13 cellular contexts compared by ENCODE assay signal in the genomic region with DNA sequence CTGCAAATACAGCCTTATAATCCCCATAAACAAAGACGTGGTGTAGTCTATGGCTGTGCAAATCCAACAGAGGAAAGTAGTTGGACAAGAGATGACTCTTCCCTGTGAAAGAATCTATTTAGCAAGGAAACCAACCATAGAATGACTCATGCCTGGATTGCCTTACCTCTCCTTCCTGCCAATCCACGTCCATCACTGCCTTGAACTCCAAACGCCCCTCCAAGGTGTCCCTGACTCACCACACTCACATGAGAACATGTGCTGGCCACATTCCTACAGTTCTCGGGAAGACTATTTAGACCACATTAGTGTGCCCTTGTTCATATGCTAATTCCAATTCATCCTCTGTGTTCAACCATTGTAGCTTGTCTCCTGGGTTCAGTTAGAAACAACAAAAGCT.
A peak's percentile ranks its signal among the peaks of the same experiment; 100 is the strongest.
DNase-seq lines count a peak whose midpoint lies in the region; ATAC-seq and TF ChIP-seq lines count a peak whose summit lies in the region.
"Had no signal": no experiment of that assay in that cellular context is flagged by ENCODE, and none has a peak within 500 bp of the region (broad histone marks: within the 10 kb centered on the region; RNA-seq: fewer than 3 reads in every experiment).

No MANE protein-coding gene starts in this region.

- H3K9me3 ChIP-seq in SJSA1 (replicated peaks) (no peaks in the 10 kb centered on the region), suprapubic skin (no peaks in the 10 kb centered on the region)
- H3K9me3 ChIP-seq: thoracic aorta had no signal

- H3K36me3 ChIP-seq in SJSA1 = no peaks in the 10 kb centered on the region
- no peaks in the 10 kb centered on the region for H3K36me3 ChIP-seq in suprapubic skin
- H3K36me3 ChIP-seq: thoracic aorta had no signal

- WGBS in suprapubic skin = 49% methylated on average over 4 of the region's 4 CpGs

- TF ChIP-seq CTCF in fibroblast of pulmonary artery (IDR thresholded peaks at IDR 0.05; ENCODE audit: low read length, missing control alignments) (no peak), suprapubic skin (IDR thresholded peaks at IDR 0.05) (no peak)

- TF ChIP-seq EP300 in suprapubic skin (IDR thresholded peaks at IDR 0.05) = no peak

- H3K4me3 ChIP-seq in SJSA1 (no peak overlapping the region), fibroblast of pulmonary artery (replicated peaks; ENCODE audit: low read depth, low read length) (no peak overlapping the region), suprapubic skin (no peak overlapping the region)
- H3K4me3 ChIP-seq: thoracic aorta had no signal

- DNase-seq in H4 (ENCODE audit: low spot score) (peak; percentile 92), SJSA1 (ENCODE audit: low read depth in 1 of 2, low spot score in 2 of 2) (peak; percentile 16 to 52), fibroblast of pulmonary artery (ENCODE audit: low read depth) (peak; percentile 87), suprapubic skin (ENCODE audit: low spot score in 2 of 2) (no peak), caudate nucleus (lab: John Stamatoyannopoulos, UW) (no peak), COR-L47 (lab: John Stamatoyannopoulos, UW) (no peak)
- no peak for DNase-seq in stimulated activated naive B cell treated with anti-CD40 and anti-IgM and Interleukin-4, amounts not matched to agents 10 μg/mL and 1 μg/mL and 100 μg/mL, for 72 hours
- DNase-seq: activated T-cell treated with anti-CD3 and anti-CD28 coated beads, Interleukin-2, amount 50 U/mL, for 1 hour; cerebellar nuclear complex; naive thymus-derived CD4-positive, alpha-beta T cell; stimulated activated CD4-positive, alpha-beta T cell treated with anti-CD3 and anti-CD28 coated beads, Interleukin-4, amount 100 ng/mL, for 4 hours had no signal

- peaks cover 5% of the 10 kb centered on the region; the same call in 1 of the 2 replicates for H3K4me1 ChIP-seq in SJSA1 (replicated peaks)
- no peaks in the 10 kb centered on the region for H3K4me1 ChIP-seq in suprapubic skin

- peaks cover 19 to 28% of the 10 kb centered on the region in 2 donors for H3K9me3 Mint-ChIP-seq in stimulated activated naive B cell treated with anti-CD40 and anti-IgM and Interleukin-4, amounts not matched to agents 10 μg/mL and 1 μg/mL and 100 μg/mL, for 72 hours

- ATAC-seq in stimulated activated naive B cell treated with anti-CD40 and anti-IgM and Interleukin-4, amounts not matched to agents 10 μg/mL and 1 μg/mL and 100 μg/mL, for 72 hours (replicated peaks) = no peak
- ATAC-seq: naive thymus-derived CD4-positive, alpha-beta T cell had no signal

- TF ChIP-seq POLR2A in suprapubic skin (IDR thresholded peaks at IDR 0.05) = no peak

- H3K27me3 ChIP-seq in SJSA1 (replicated peaks) = no peaks in the 10 kb centered on the region
- no peaks in the 10 kb centered on the region for H3K27me3 ChIP-seq in suprapubic skin

- H3K27ac Mint-ChIP-seq in stimulated activated naive B cell treated with anti-CD40 and anti-IgM and Interleukin-4, amounts not matched to agents 10 μg/mL and 1 μg/mL and 100 μg/mL, for 72 hours = no peak overlapping the region
- H3K27ac Mint-ChIP-seq: naive thymus-derived CD4-positive, alpha-beta T cell had no signal

- peaks cover 3 to 7% of the 10 kb centered on the region in 2 donors for H3K27me3 Mint-ChIP-seq in stimulated activated naive B cell treated with anti-CD40 and anti-IgM and Interleukin-4, amounts not matched to agents 10 μg/mL and 1 μg/mL and 100 μg/mL, for 72 hours
- H3K27me3 Mint-ChIP-seq: naive thymus-derived CD4-positive, alpha-beta T cell had no signal

- no peak overlapping the region for H3K4me3 Mint-ChIP-seq in stimulated activated naive B cell treated with anti-CD40 and anti-IgM and Interleukin-4, amounts not matched to agents 10 μg/mL and 1 μg/mL and 100 μg/mL, for 72 hours
- H3K4me3 Mint-ChIP-seq: naive thymus-derived CD4-positive, alpha-beta T cell had no signal

- no peaks in the 10 kb centered on the region for H3K36me3 Mint-ChIP-seq in stimulated activated naive B cell treated with anti-CD40 and anti-IgM and Interleukin-4, amounts not matched to agents 10 μg/mL and 1 μg/mL and 100 μg/mL, for 72 hours
- H3K36me3 Mint-ChIP-seq: naive thymus-derived CD4-positive, alpha-beta T cell had no signal

- peaks cover 10 to 13% of the 10 kb centered on the region in 2 donors for H3K4me1 Mint-ChIP-seq in stimulated activated naive B cell treated with anti-CD40 and anti-IgM and Interleukin-4, amounts not matched to agents 10 μg/mL and 1 μg/mL and 100 μg/mL, for 72 hours
- H3K4me1 Mint-ChIP-seq: naive thymus-derived CD4-positive, alpha-beta T cell had no signal

- H3K27ac ChIP-seq in SJSA1 (no peak overlapping the region), suprapubic skin (peak overlapping the region; percentile 40), caudate nucleus (ENCODE audit: low read depth, low read length) (no peak overlapping the region)
- H3K27ac ChIP-seq: KMS-11, thoracic aorta had no signal

Comparison
In these comparisons a context has a peak if more than half of its experiments do, and no peak if none do; other contexts are left out.
1. DNase-seq: peak in H4 (single experiment), SJSA1 (2 of 2) and fibroblast of pulmonary artery (single experiment); none in suprapubic skin (0 of 2), caudate nucleus (0 of 61), stimulated activated naive B cell treated with anti-CD40 and anti-IgM and Interleukin-4, amounts not matched to agents 10 μg/mL and 1 μg/mL and 100 μg/mL, for 72 hours (single experiment) and COR-L47 (single experiment).